ENCODE assay signal across 8 cellular contexts in genomic region chr5:41270423-41271251, GRCh38.
DNase-seq lines count a peak whose midpoint lies in the region; ATAC-seq, FAIRE-seq and TF ChIP-seq lines count a peak whose summit lies in the region.

No MANE protein-coding gene starts in this region.

- no peak overlapping the region for H3K4me3 ChIP-seq in AG10803 (ENCODE audit: low read length)

- FAIRE-seq in urothelium cell line (lab: Jason Lieb, UNC): no peak

- TF ChIP-seq CTCF in AG10803 (conservative IDR thresholded peaks at IDR 0.05; ENCODE audit: low read length): peak; percentile 91

- ATAC-seq in GM18520 (IDR thresholded peaks at IDR 0.05; ENCODE audit: unreplicated experiment) (peak; percentile 83), HG03025 (IDR thresholded peaks at IDR 0.05; ENCODE audit: low FRiP score, unreplicated experiment) (peak; percentile 86)

- DNase-seq in AG10803 (ENCODE audit: low read depth) (peak; percentile 60), NCI-H446 (lab: John Stamatoyannopoulos, UW) (peak; percentile 66 to 85), cerebellar cortex (ENCODE audit: low spot score) (peak; percentile 82), left kidney (ENCODE audit: low read depth, low spot score) (peak; percentile 83), urothelium cell line (ENCODE audit: low spot score) (peak; percentile 48), NCI-H1092 (lab: John Stamatoyannopoulos, UW) (no peak)
